ENCODE assay signal across 8 cellular contexts in genomic region chr14:75340921-75341320, GRCh38.
DNase-seq lines count a peak whose midpoint lies in the region; ATAC-seq and TF ChIP-seq lines count a peak whose summit lies in the region.

No MANE protein-coding gene starts in this region.

- H3K27ac Mint-ChIP-seq in chondrocyte (ENCODE audit: unreplicated experiment) = peak overlapping the region; percentile 85

- H3K4me3 Mint-ChIP-seq in chondrocyte (ENCODE audit: unreplicated experiment) = no peak overlapping the region

- DNase-seq in MV-4-11 (lab: John Stamatoyannopoulos, UW) (peak; percentile 77), chondrocyte (ENCODE audit: low spot score) (no peak), left lobe of liver (ENCODE audit: low spot score) (peak; percentile 77), superior temporal gyrus (ENCODE audit: extremely low spot score) (peak; percentile 66)
- DNase-seq in central memory CD4-positive, alpha-beta T cell = no peak

- TF ChIP-seq CTCF in chondrocyte (IDR thresholded peaks at IDR 0.05) = no peak

- H3K9me3 Mint-ChIP-seq in chondrocyte (ENCODE audit: low read depth) = no peaks in the 10 kb centered on the region

- H3K4me1 Mint-ChIP-seq in chondrocyte (ENCODE audit: low read depth) = peaks cover 18% of the 10 kb centered on the region

- ATAC-seq in left lobe of liver (peak; percentile 81), HG03097 (IDR thresholded peaks at IDR 0.05; ENCODE audit: low FRiP score, unreplicated experiment) (no peak), GM19035 (IDR thresholded peaks at IDR 0.05; ENCODE audit: unreplicated experiment) (no peak), HG03571 (IDR thresholded peaks at IDR 0.05; ENCODE audit: unreplicated experiment) (no peak)

- H3K36me3 Mint-ChIP-seq in chondrocyte (ENCODE audit: low read depth) = peaks cover 2% of the 10 kb centered on the region

- peaks cover 3% of the 10 kb centered on the region for H3K27me3 Mint-ChIP-seq in chondrocyte (ENCODE audit: low read depth)

Comparison
In these comparisons a context has a peak if more than half of its experiments do, and no peak if none do; other contexts are left out.
1. DNase-seq: peak in MV-4-11 (single experiment), left lobe of liver (single experiment) and superior temporal gyrus (single experiment); none in chondrocyte (single experiment) and central memory CD4-positive, alpha-beta T cell (single experiment).